ENCODE assay signal across 11 cellular contexts in the genomic region with DNA sequence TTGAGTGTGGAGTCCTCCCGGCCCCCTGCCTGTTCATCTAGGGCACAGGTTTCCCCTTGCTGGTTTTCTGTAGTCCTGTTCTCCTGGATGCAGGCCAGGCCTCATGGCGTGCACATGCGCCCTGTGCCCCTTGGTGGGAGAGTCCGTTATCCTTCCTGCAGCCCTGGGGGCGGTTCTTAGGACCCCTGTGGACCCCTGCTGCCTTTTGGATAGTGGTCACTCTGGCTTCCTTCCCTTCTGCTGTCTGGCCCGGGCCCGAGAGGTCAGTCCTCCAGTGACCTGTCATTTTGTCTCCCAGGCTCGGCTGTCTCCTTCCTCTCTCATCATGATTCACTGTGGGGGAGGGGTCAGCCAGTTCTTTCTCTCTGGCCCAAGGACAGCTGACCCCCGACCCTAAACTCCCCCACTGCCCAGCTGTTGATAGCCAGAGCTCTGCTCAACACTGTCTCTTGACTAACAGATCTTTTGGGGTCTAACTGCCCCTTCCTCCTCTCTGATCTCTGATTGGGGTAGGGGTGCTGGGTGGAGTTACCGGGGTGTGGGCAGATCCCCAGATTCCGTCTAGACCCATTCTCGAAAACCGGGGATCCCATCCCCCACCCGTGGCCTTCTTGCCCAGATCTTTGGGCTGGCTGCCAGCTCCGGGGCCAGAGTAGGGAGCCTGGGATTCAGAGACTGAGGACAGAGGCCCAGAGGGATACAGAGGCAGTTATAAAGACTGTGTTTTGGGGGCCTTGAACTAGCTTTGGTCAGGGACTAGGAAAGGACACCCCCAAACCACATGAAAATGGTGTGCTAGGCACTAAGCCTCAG. TPM values are rescaled to one million over a fixed set of nuclear protein-coding genes. Genes with fewer than 3 reads are reported as not detected.
A peak's percentile ranks its signal among the peaks of the same experiment; 100 is the strongest.
DNase-seq lines count a peak whose midpoint lies in the region; ATAC-seq, FAIRE-seq and TF ChIP-seq lines count a peak whose summit lies in the region.
"Had no signal": no experiment of that assay in that cellular context is flagged by ENCODE, and none has a peak within 500 bp of the region (broad histone marks: within the 10 kb centered on the region; RNA-seq: fewer than 3 reads in every experiment).

No MANE protein-coding gene starts in this region.

- H3K9me3 Mint-ChIP-seq in immature natural killer cell = no peaks in the 10 kb centered on the region

- in situ Hi-C loops in HAP-1 (cut with MboI; ENCODE audit: low sequenced_read_pairs) = no loop called here

- H3K79me2 ChIP-seq in MM.1S (ENCODE audit: low read length) = peaks cover 99% of the 10 kb centered on the region

- H2AFZ ChIP-seq in MM.1S (ENCODE audit: low read length) = no peak overlapping the region
- H2AFZ ChIP-seq: PC-9 had no signal

- H3K27me3 ChIP-seq in MM.1S (replicated peaks; ENCODE audit: insufficient read depth, low read length) (no peaks in the 10 kb centered on the region), small intestine (ENCODE audit: control insufficient read depth in 2 of 2, insufficient read depth in 2 of 2, low read length in 2 of 2) (no peaks in the 10 kb centered on the region), HAP-1 (ENCODE audit: low read depth) (peaks cover 13% of the 10 kb centered on the region)

- H3K27ac Mint-ChIP-seq in immature natural killer cell = peak overlapping the region in 5 of 6 donors; percentile 2 to 72 (median 50)

- no peaks in the 10 kb centered on the region for H3K9me3 ChIP-seq in MM.1S (replicated peaks; ENCODE audit: insufficient read depth, low read length)
- no peaks in the 10 kb centered on the region for H3K9me3 ChIP-seq in small intestine (ENCODE audit: control insufficient read depth, low read depth)
- no peaks in the 10 kb centered on the region for H3K9me3 ChIP-seq in HAP-1

- FAIRE-seq in small intestine (lab: Jason Lieb, UNC) = no peak

- H3F3A ChIP-seq in MM.1S (ENCODE audit: insufficient read depth, low read length) = peaks cover 89% of the 10 kb centered on the region

- no peak overlapping the region for H3K4me3 Mint-ChIP-seq in immature natural killer cell

- H3K4me1 Mint-ChIP-seq in immature natural killer cell = peaks cover 56 to 80% of the 10 kb centered on the region in 2 donors

- peaks cover 16 to 60% (median 17%) of the 10 kb centered on the region in 3 donors for H3K36me3 Mint-ChIP-seq in immature natural killer cell

- H3K4me3 ChIP-seq in MM.1S (ENCODE audit: low read length) (no peak overlapping the region), small intestine (ENCODE audit: low read depth in 1 of 2, low read length in 2 of 2) (no peak overlapping the region), HAP-1 (no peak overlapping the region)
- H3K4me3 ChIP-seq: PC-9 had no signal

- H3K4me1 ChIP-seq in MM.1S (ENCODE audit: low read length) (peaks cover 35% of the 10 kb centered on the region), small intestine (ENCODE audit: control insufficient read depth in 2 of 2, insufficient read depth in 1 of 2, low read depth in 1 of 2, low read length in 1 of 2) (peaks cover 7 to 12% of the 10 kb centered on the region in 2 donors), HAP-1 (peaks cover 7% of the 10 kb centered on the region)

- no peak overlapping the region for H3K9ac ChIP-seq in MM.1S (ENCODE audit: low read length)

- H4K20me1 ChIP-seq in MM.1S (ENCODE audit: insufficient read depth, low read length) = peaks cover 90% of the 10 kb centered on the region

- H3K27me3 Mint-ChIP-seq in immature natural killer cell (ENCODE audit: low read depth in 3 of 3) = peaks cover 4 to 12% (median 4%) of the 10 kb centered on the region in 3 donors

- peak overlapping the region; percentile 10; the same call in 1 of the 2 replicates for H3K4me2 ChIP-seq in MM.1S (ENCODE audit: low read depth, low read length)
- H3K4me2 ChIP-seq: PC-9 had no signal

- DNase-seq in MM.1S (no peak), immature natural killer cell (no peak), small intestine (peak; percentile 50), DMS 273 (lab: John Stamatoyannopoulos, UW; ENCODE audit: unreplicated experiment) (no peak), HAP-1 (ENCODE audit: low spot score in 2 of 2) (no peak)
- DNase-seq in stimulated activated CD4-positive, alpha-beta T cell treated with anti-CD3 and anti-CD28 coated beads, Interleukin-2, amount 100 ng/mL, for 24 hours = no peak
- DNase-seq: NCI-H1417, PC-9 had no signal

- 15 to 38% (median 31%) methylated on average over 15 of the region's 15 CpGs for WGBS in small intestine, 3 donors

- no peak for ATAC-seq in HG03521 (IDR thresholded peaks at IDR 0.05; ENCODE audit: unreplicated experiment)
- ATAC-seq: HCT116 had no signal

- peaks cover 56% of the 10 kb centered on the region for H3K36me3 ChIP-seq in MM.1S (replicated peaks; ENCODE audit: insufficient read depth, low read length)
- H3K36me3 ChIP-seq in small intestine (ENCODE audit: control insufficient read depth in 2 of 2, insufficient read depth in 2 of 2, low read length in 2 of 2) = peaks cover 10 to 12% of the 10 kb centered on the region in 2 donors
- H3K36me3 ChIP-seq in HAP-1 (replicated peaks) = peaks cover 10% of the 10 kb centered on the region

- H3K27ac ChIP-seq in MM.1S (ENCODE audit: low read length) (peak overlapping the region; percentile 6; the same call in 1 of the 2 replicates), angular gyrus (ENCODE audit: low read depth, low read length) (peak overlapping the region; percentile 70), small intestine (ENCODE audit: low read depth in 1 of 2, low read length in 1 of 2) (peak overlapping the region; percentile 16 to 82)
- H3K27ac ChIP-seq: PC-9 had no signal

- no peaks in the 10 kb centered on the region for H3K9me2 ChIP-seq in MM.1S (replicated peaks; ENCODE audit: insufficient read depth, low read length)

- no peak for TF ChIP-seq CTCF in MM.1S (IDR thresholded peaks at IDR 0.05; ENCODE audit: low read length)

RNA-seq across cellular contexts. Expression of a gene that starts 7.0 kb away (rescaled TPM):
- polyA plus RNA-seq in immature natural killer cell = 10 to 100 TPM; 47.5 to 83.3 (median 71.4) TPM
- polyA plus RNA-seq in small intestine = 10 to 100 TPM in 1 of 3 donors, 1 to 10 TPM in 2; 5.6 to 38.1 (median 5.9) TPM

RNA-seq across cellular contexts. Expression of a gene that starts 40.5 kb away (rescaled TPM):
- polyA plus RNA-seq in immature natural killer cell (1 to 10 TPM; 2.1 to 8.9 (median 4.3) TPM), small intestine (10 to 100 TPM in 1 of 3 donors, 1 to 10 TPM in 2; 4.7 to 10.1 (median 6.2) TPM)

Comparison
In these comparisons a context has a peak if more than half of its experiments do, and no peak if none do; other contexts are left out.
1. H3K27ac ChIP-seq: peak in every context shown above with its lines; median percentile 70 in angular gyrus; 49 in small intestine; 6 in MM.1S.